In the genomic region with DNA sequence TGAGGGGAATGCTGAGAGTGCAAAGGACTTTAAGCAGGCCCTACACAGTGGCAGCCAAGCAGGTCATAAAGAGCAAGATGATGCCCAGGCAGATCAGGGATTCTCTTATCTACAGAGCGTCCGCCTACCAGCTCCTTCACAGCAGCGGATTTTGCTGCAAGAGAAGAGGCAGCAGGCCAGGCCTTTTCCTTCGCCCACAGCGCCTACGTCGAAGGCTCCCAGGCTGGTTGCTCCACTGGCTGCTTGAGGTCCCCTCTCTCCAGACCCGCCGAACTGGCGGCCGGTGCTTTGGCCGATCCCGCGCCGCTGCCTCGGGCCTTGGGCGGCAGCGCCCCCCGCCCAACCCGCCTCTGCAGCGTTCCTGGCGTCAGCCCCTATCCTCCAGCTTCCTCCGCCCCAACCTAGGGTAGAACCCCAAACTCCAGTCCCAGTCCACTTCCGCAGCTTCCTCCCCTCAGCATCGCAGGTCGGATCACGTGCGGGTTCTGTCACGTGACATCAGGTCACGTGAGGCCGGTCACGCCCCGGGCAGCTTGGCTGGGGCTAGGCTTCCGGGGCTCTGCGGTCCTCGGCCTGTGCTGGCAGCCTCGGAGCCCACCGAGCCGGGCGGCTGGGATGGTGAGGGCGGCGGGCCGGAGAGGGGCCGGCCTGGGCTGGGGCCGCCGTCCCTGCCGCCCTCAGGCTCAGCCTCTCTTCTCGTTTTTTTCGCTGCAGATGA, we compare ENCODE assay signal across 8 cellular contexts. TPM values are rescaled to one million over a fixed set of nuclear protein-coding genes. Genes with fewer than 3 reads are reported as not detected.
DNase-seq lines count a peak whose midpoint lies in the region; ATAC-seq, FAIRE-seq and TF ChIP-seq lines count a peak whose summit lies in the region.
"Not testable (repeated sequence)": the region's sequence is repeated elsewhere in the genome, so short reads cannot be mapped to it uniquely, and the experiment has no call there.

A gene with protein sequence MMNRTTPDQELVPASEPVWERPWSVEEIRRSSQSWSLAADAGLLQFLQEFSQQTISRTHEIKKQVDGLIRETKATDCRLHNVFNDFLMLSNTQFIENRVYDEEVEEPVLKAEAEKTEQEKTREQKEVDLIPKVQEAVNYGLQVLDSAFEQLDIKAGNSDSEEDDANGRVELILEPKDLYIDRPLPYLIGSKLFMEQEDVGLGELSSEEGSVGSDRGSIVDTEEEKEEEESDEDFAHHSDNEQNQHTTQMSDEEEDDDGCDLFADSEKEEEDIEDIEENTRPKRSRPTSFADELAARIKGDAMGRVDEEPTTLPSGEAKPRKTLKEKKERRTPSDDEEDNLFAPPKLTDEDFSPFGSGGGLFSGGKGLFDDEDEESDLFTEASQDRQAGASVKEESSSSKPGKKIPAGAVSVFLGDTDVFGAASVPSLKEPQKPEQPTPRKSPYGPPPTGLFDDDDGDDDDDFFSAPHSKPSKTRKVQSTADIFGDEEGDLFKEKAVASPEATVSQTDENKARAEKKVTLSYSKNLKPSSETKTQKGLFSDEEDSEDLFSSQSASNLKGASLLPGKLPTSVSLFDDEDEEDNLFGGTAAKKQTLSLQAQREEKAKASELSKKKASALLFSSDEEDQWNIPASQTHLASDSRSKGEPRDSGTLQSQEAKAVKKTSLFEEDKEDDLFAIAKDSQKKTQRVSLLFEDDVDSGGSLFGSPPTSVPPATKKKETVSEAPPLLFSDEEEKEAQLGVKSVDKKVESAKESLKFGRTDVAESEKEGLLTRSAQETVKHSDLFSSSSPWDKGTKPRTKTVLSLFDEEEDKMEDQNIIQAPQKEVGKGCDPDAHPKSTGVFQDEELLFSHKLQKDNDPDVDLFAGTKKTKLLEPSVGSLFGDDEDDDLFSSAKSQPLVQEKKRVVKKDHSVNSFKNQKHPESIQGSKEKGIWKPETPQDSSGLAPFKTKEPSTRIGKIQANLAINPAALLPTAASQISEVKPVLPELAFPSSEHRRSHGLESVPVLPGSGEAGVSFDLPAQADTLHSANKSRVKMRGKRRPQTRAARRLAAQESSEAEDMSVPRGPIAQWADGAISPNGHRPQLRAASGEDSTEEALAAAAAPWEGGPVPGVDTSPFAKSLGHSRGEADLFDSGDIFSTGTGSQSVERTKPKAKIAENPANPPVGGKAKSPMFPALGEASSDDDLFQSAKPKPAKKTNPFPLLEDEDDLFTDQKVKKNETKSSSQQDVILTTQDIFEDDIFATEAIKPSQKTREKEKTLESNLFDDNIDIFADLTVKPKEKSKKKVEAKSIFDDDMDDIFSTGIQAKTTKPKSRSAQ (N-terminal part only) (plus strand): TSS at position 564 of the 718 bp plus-strand sequence. CDS start 52 bp downstream, at position 616.

- FAIRE-seq in GM12892 (lab: Jason Lieb, UNC), result peak; percentile 97

- not testable (repeated sequence) for H3K9me3 ChIP-seq in ovary, thoracic aorta

- not testable (repeated sequence) for TF ChIP-seq CTCF in ovary (IDR thresholded peaks at IDR 0.05); thoracic aorta (IDR thresholded peaks at IDR 0.05)

- TF ChIP-seq POLR2A in GM12892 (IDR thresholded peaks at IDR 0.05; ENCODE audit: low read depth, low read length), result peak; percentile 45; the same call in 1 of the 2 replicates
- not testable (repeated sequence) for TF ChIP-seq POLR2A in ovary (IDR thresholded peaks at IDR 0.05)

- not testable (repeated sequence) for TF ChIP-seq EP300 in ovary (IDR thresholded peaks at IDR 0.05)

- DNase-seq in GM12892 (ENCODE audit: insufficient read length) (peak; percentile 44), NCI-H1417 (lab: John Stamatoyannopoulos, UW) (peak; percentile 72 to 85 (median 75)), Right ventricle myocardium superior (peak; percentile 95), ovary (peak; percentile 93 to 98 (median 96)), thoracic aorta (ENCODE audit: low spot score) (peak; percentile 75)

- not testable (repeated sequence) for H3K4me1 ChIP-seq in ovary (ENCODE audit: insufficient read depth); thoracic aorta (ENCODE audit: control insufficient read depth in 1 of 2, low read depth in 2 of 2)

- H3K27ac ChIP-seq in adipose tissue (ENCODE audit: low read depth, low read length), result not testable (repeated sequence)
- peak within 1 kb of the TSS; percentile 65 to 67 for H3K27ac ChIP-seq in ovary
- H3K27ac ChIP-seq in thoracic aorta, result peak within 1 kb of the TSS; percentile 77 to 83

- H3K27me3 ChIP-seq in ovary; thoracic aorta (replicated peaks; ENCODE audit: insufficient read depth): not testable (repeated sequence)

- not testable (repeated sequence) for H3K36me3 ChIP-seq in ovary, thoracic aorta

- H3K4me3 ChIP-seq in ovary (peak within 1 kb of the TSS; percentile 78), thoracic aorta (peak within 1 kb of the TSS; percentile 99)

- ATAC-seq in HG02763 (IDR thresholded peaks at IDR 0.05; ENCODE audit: unreplicated experiment) (peak; percentile 91), Right ventricle myocardium superior (ENCODE audit: poor library complexity) (peak; percentile 99), thoracic aorta (ENCODE audit: insufficient number of reproducible peaks, low FRiP score, low read depth) (peak; percentile 99)

- 0 to 1% (median 0%) methylated on average over 40 to 49 of the region's 49 CpGs for WGBS in adipose tissue, 3 donors
- WGBS in ovary, 3 donors, result 0 to 1% (median 0%) methylated on average over 34 to 49 of the region's 49 CpGs

- intact Hi-C loops in T-helper 1 cell treated with Interleukin-12 subunit alpha and Interleukin-12 subunit beta and Interleukin-4 antibody, amounts not matched to agents 30 ng/mL and 1 ng/mL, for 36 hours (cut with micrococcal nuclease), result loop anchor here (2.0 kb wide), 1 partner anchor 262 kb away; no protein-coding TSS in a partner anchor
- intact Hi-C loops in Right ventricle myocardium superior (cut with DNase I); ovary (cut with DNase I): not testable (repeated sequence)

RNA-seq across cellular contexts. Expression of the gene that starts here (rescaled TPM):
- polyA plus RNA-seq in GM12892 (2012; ENCODE audit: missing spikeins), result 26.6 TPM
- total RNA-seq in T-helper 1 cell treated with Interleukin-12 subunit alpha and Interleukin-12 subunit beta and Interleukin-4 antibody, amounts not matched to agents 30 ng/mL and 1 ng/mL, for 36 hours, result 45.8 and 54.5 TPM in 2 replicates
- polyA plus RNA-seq in adipose tissue, result 10 to 100 TPM in 2 of 3 donors, 1 to 10 TPM in 1; 9.0 to 20.1 (median 20.0) TPM
- total RNA-seq in Right ventricle myocardium superior, result 41.3 TPM
- 10 to 100 TPM; 25.3 to 52.8 (median 39.4) TPM for total RNA-seq in ovary
- polyA plus RNA-seq in ovary, result 10 to 100 TPM; 30.5 to 54.8 TPM
- total RNA-seq in thoracic aorta, result 10 to 100 TPM; 24.2 to 40.6 TPM

Comparison
In these comparisons a context has a peak if more than half of its experiments do, and no peak if none do; other contexts are left out.
1. DNase-seq: peak in every context shown above with its lines; median percentile 96 in ovary; 95 in Right ventricle myocardium superior; 75 in NCI-H1417; 75 in thoracic aorta; 44 in GM12892.